ENCODE assay signal across 25 cellular contexts in genomic region chr6:149933036-149933435, GRCh38. TPM values are rescaled to one million over a fixed set of nuclear protein-coding genes. Genes with fewer than 3 reads are reported as not detected.
"Had no signal": no experiment of that assay in that cellular context is flagged by ENCODE, and none has a peak within 500 bp of the region (broad histone marks: within the 10 kb centered on the region; RNA-seq: fewer than 3 reads in every experiment).

No MANE protein-coding gene starts in this region.

- H3K36me3 Mint-ChIP-seq: activated naive CD4-positive, alpha-beta T cell treated with anti-CD3 and anti-CD28 coated beads, Interleukin-2, amount 10 ng/mL, durations not matched to agents 7 days and 5 days; mesothelial cell of epicardium; naive B cell; stimulated activated naive B cell treated with anti-CD40 and anti-IgM and Interleukin-4, amounts not matched to agents 10 μg/mL and 1 μg/mL and 100 μg/mL, for 72 hours had no signal

- H3K4me1 ChIP-seq: pancreas, upper lobe of right lung had no signal

- H3K9me3 Mint-ChIP-seq: activated naive CD4-positive, alpha-beta T cell treated with anti-CD3 and anti-CD28 coated beads, Interleukin-2, amount 10 ng/mL, durations not matched to agents 7 days and 5 days; mesothelial cell of epicardium; stimulated activated naive B cell treated with anti-CD40 and anti-IgM and Interleukin-4, amounts not matched to agents 10 μg/mL and 1 μg/mL and 100 μg/mL, for 72 hours had no signal

- H3K4me3 Mint-ChIP-seq: activated naive CD4-positive, alpha-beta T cell treated with anti-CD3 and anti-CD28 coated beads, Interleukin-2, amount 10 ng/mL, durations not matched to agents 7 days and 5 days; mesothelial cell of epicardium; naive B cell; nephron progenitor cell; stimulated activated naive B cell treated with anti-CD40 and anti-IgM and Interleukin-4, amounts not matched to agents 10 μg/mL and 1 μg/mL and 100 μg/mL, for 72 hours had no signal

- H3K36me3 ChIP-seq: pancreas, suprapubic skin, tibial artery, upper lobe of right lung had no signal

- H3K27ac ChIP-seq: hepatocyte, pancreas, suprapubic skin, tibial artery, upper lobe of right lung had no signal

- H3K4me3 ChIP-seq: hepatocyte, pancreas, suprapubic skin, tibial artery, upper lobe of right lung had no signal

- H3K4me2 ChIP-seq: hepatocyte had no signal

- H3K27ac Mint-ChIP-seq: activated naive CD4-positive, alpha-beta T cell treated with anti-CD3 and anti-CD28 coated beads, Interleukin-2, amount 10 ng/mL, durations not matched to agents 7 days and 5 days; mesothelial cell of epicardium; naive B cell; nephron progenitor cell; stimulated activated naive B cell treated with anti-CD40 and anti-IgM and Interleukin-4, amounts not matched to agents 10 μg/mL and 1 μg/mL and 100 μg/mL, for 72 hours had no signal

- H3K4me1 Mint-ChIP-seq: mesothelial cell of epicardium, nephron progenitor cell had no signal

- DNase-seq: activated CD4-positive, alpha-beta T cell treated with anti-CD3 and anti-CD28 coated beads for 48 hours; activated CD4-positive, alpha-beta T cell treated with anti-CD3 and anti-CD28 coated beads, Interleukin-2, amount 50 U/mL, for 48 hours; activated gamma-delta T cell; activated naive CD4-positive, alpha-beta T cell treated with anti-CD3 and anti-CD28 coated beads, Interleukin-2, amount 10 ng/mL, durations not matched to agents 7 days and 5 days; amniotic stem cell; central memory CD4-positive, alpha-beta T cell; dermis blood vessel endothelial cell; effector CD8-positive, alpha-beta T cell; left colon; naive B cell; nephron progenitor cell; pancreas; right cardiac atrium; stimulated activated CD4-positive, alpha-beta T cell treated with anti-CD3 and anti-CD28 coated beads, Interleukin-15, amount 100 ng/mL, for 24 hours; stimulated activated CD4-positive, alpha-beta T cell treated with anti-CD3 and anti-CD28 coated beads, Interleukin-2, amount 100 ng/mL, for 24 hours; stimulated activated naive B cell treated with anti-CD40 and anti-IgM and Interleukin-4, amounts not matched to agents 10 μg/mL and 1 μg/mL and 100 μg/mL, for 72 hours; upper lobe of right lung had no signal

- H2AFZ ChIP-seq: hepatocyte had no signal

- H3K9me3 ChIP-seq: pancreas, suprapubic skin, tibial artery, upper lobe of right lung had no signal

- H3K79me2 ChIP-seq: hepatocyte had no signal

RNA-seq across cellular contexts. Expression of gene RAET1G, which starts 10.1 kb away (rescaled TPM):
- total RNA-seq: activated CD8-positive, alpha-beta memory T cell treated with anti-CD3 and anti-CD28 coated beads for 36 hours; dermis blood vessel endothelial cell; epithelial cell of proximal tubule; frontal cortex; left colon; mesothelial cell of epicardium; T-helper 1 cell treated with Interleukin-12 subunit alpha and Interleukin-12 subunit beta and Interleukin-4 antibody, amounts not matched to agents 30 ng/mL and 1 ng/mL, for 36 hours had no signal

RNA-seq across cellular contexts. Expression of gene RAET1E, which starts 35.1 kb away (rescaled TPM):
- total RNA-seq: activated CD8-positive, alpha-beta memory T cell treated with anti-CD3 and anti-CD28 coated beads for 36 hours; dermis blood vessel endothelial cell; epithelial cell of proximal tubule; frontal cortex; hepatocyte; mesothelial cell of epicardium; T-helper 1 cell treated with Interleukin-12 subunit alpha and Interleukin-12 subunit beta and Interleukin-4 antibody, amounts not matched to agents 30 ng/mL and 1 ng/mL, for 36 hours had no signal
- polyA plus RNA-seq: hepatocyte, pancreas had no signal
